In genomic region chrX:42096262-42096939, GRCh38 we compare ENCODE assay signal across 13 cellular contexts.
DNase-seq lines count a peak whose midpoint lies in the region; ATAC-seq, FAIRE-seq and TF ChIP-seq lines count a peak whose summit lies in the region.
"Had no signal": no experiment of that assay in that cellular context is flagged by ENCODE, and none has a peak within 500 bp of the region (broad histone marks: within the 10 kb centered on the region; RNA-seq: fewer than 3 reads in every experiment).

No MANE protein-coding gene starts in this region.

- WGBS in hepatocyte (ENCODE audit: low lambda C conversion rate, missing lambda C conversion rate): 54% methylated on average over 9 of the region's 9 CpGs

- H4K20me1 ChIP-seq in hepatocyte (ENCODE audit: insufficient read depth, poor library complexity, severe bottlenecking): no peaks in the 10 kb centered on the region
- H4K20me1 ChIP-seq: BLaER1 had no signal

- no peak overlapping the region for H3K4me2 ChIP-seq in hepatocyte
- H3K4me2 ChIP-seq: BLaER1 had no signal

- ATAC-seq in mucosa of descending colon (no peak), HG02759 (IDR thresholded peaks at IDR 0.05; ENCODE audit: unreplicated experiment) (no peak)
- no peak for ATAC-seq in stimulated activated naive CD8-positive, alpha-beta T cell treated with anti-CD3 and anti-CD28 coated beads, Interleukin-15, Interleukin-2, amounts not matched to agents 100 U/mL and 50 U/mL, for 24 hours

- TF ChIP-seq CTCF in hepatocyte (IDR thresholded peaks at IDR 0.05; ENCODE audit: poor library complexity): no peak
- TF ChIP-seq CTCF in mucosa of descending colon (IDR thresholded peaks at IDR 0.05): no peak

- intact Hi-C loops in mucosa of descending colon (cut with DNase I, micrococcal nuclease): no loop called here

- H3K79me2 ChIP-seq in hepatocyte: no peaks in the 10 kb centered on the region

- DNase-seq in A172 (ENCODE audit: low spot score): peak; percentile 87
- peak; percentile 4 for DNase-seq in H54 (ENCODE audit: insufficient read length, low spot score)
- peak; percentile 63 for DNase-seq in amniotic stem cell (lab: John Stamatoyannopoulos, UW)
- DNase-seq in hepatocyte (ENCODE audit: low spot score): peak; percentile 77
- no peak for DNase-seq in mucosa of descending colon
- DNase-seq in T-helper 2 cell: no peak
- no peak for DNase-seq in stimulated activated naive CD8-positive, alpha-beta T cell treated with anti-CD3 and anti-CD28 coated beads, Interleukin-15, Interleukin-2, amounts not matched to agents 100 U/mL and 50 U/mL, for 24 hours
- DNase-seq: activated T-cell treated with anti-CD3 and anti-CD28 coated beads, Interleukin-2, amount 50 U/mL, for 48 hours; MG63; NCI-H82; nucleus accumbens had no signal

- no peak for FAIRE-seq in H54 (lab: Jason Lieb, UNC)

- no peak overlapping the region for H2AFZ ChIP-seq in hepatocyte

- H3K27me3 ChIP-seq in hepatocyte: no peaks in the 10 kb centered on the region
- H3K27me3 ChIP-seq: MG63 had no signal

- H3K36me3 ChIP-seq in hepatocyte (replicated peaks; ENCODE audit: insufficient read depth, low read depth): no peaks in the 10 kb centered on the region
- no peaks in the 10 kb centered on the region for H3K36me3 ChIP-seq in mucosa of descending colon (ENCODE audit: low read depth)
- H3K36me3 ChIP-seq: BLaER1, MG63 had no signal

- H3K4me3 ChIP-seq in hepatocyte (no peak overlapping the region), mucosa of descending colon (no peak overlapping the region)
- H3K4me3 ChIP-seq: BLaER1, MG63 had no signal

- H3K9me2 ChIP-seq in hepatocyte (replicated peaks; ENCODE audit: insufficient read depth): no peaks in the 10 kb centered on the region

- H3K4me1 ChIP-seq in hepatocyte (ENCODE audit: insufficient read depth) (peaks cover 30% of the 10 kb centered on the region), mucosa of descending colon (ENCODE audit: low read depth) (no peaks in the 10 kb centered on the region)
- H3K4me1 ChIP-seq: BLaER1 had no signal

- no peak for TF ChIP-seq POLR2A in H54 (IDR thresholded peaks at IDR 0.05; ENCODE audit: low read depth, low read length)

- H3K9me3 ChIP-seq in hepatocyte (ENCODE audit: low read depth): no peaks in the 10 kb centered on the region
- H3K9me3 ChIP-seq in mucosa of descending colon: no peaks in the 10 kb centered on the region
- H3K9me3 ChIP-seq: BLaER1, MG63 had no signal

- peak overlapping the region; percentile 90 for H3K27ac ChIP-seq in hepatocyte
- H3K27ac ChIP-seq: BLaER1 had no signal

Comparison
In these comparisons a context has a peak if more than half of its experiments do, and no peak if none do; other contexts are left out.
1. DNase-seq: peak in A172 (single experiment), H54 (single experiment), amniotic stem cell (single experiment) and hepatocyte (single experiment); none in mucosa of descending colon (0 of 3), T-helper 2 cell (0 of 5) and stimulated activated naive CD8-positive, alpha-beta T cell treated with anti-CD3 and anti-CD28 coated beads, Interleukin-15, Interleukin-2, amounts not matched to agents 100 U/mL and 50 U/mL, for 24 hours (single experiment).